Comparison of ENCODE assay signal across 35 cellular contexts in genomic region chr4:10298681-10299080, GRCh38.
A peak's percentile ranks its signal among the peaks of the same experiment; 100 is the strongest.
DNase-seq lines count a peak whose midpoint lies in the region; FAIRE-seq and TF ChIP-seq lines count a peak whose summit lies in the region.
"Had no signal": no experiment of that assay in that cellular context is flagged by ENCODE, and none has a peak within 500 bp of the region (broad histone marks: within the 10 kb centered on the region; RNA-seq: fewer than 3 reads in every experiment).

No MANE protein-coding gene starts in this region.

- no peak overlapping the region for H2BK12ac ChIP-seq in H1 (ENCODE audit: low read depth, low read length)
- H2BK12ac ChIP-seq in trophoblast cell (ENCODE audit: low read length), result peak overlapping the region; percentile 52

- no peak for FAIRE-seq in H1 (lab: Jason Lieb, UNC)
- FAIRE-seq: A204.1, A549, D721Med had no signal

- no peaks in the 10 kb centered on the region for H3K9me2 ChIP-seq in MM.1S (replicated peaks; ENCODE audit: insufficient read depth, low read length)

- H3F3A ChIP-seq in smooth muscle cell (ENCODE audit: low read depth), result peaks cover 16% of the 10 kb centered on the region
- H3F3A ChIP-seq in MM.1S (ENCODE audit: insufficient read depth, low read length), result no peaks in the 10 kb centered on the region

- H3K4ac ChIP-seq in H1 (replicated peaks; ENCODE audit: insufficient read length, low read depth, low read length) (no peak overlapping the region), trophoblast cell (ENCODE audit: low read depth, low read length) (no peak overlapping the region)

- H3K27me3 ChIP-seq in H1 (replicated peaks in 1 of 4; ENCODE audit: control insufficient read depth in 3 of 4, extremely low read depth in 1 of 4, insufficient read depth in 3 of 4, low read length in 3 of 4), result peaks cover 0 to 1% (median 0%) of the 10 kb centered on the region in 4 experiments; a peak in 1 of 7 replicates
- H3K27me3 ChIP-seq in trophoblast cell (ENCODE audit: insufficient read depth, low read length), result no peaks in the 10 kb centered on the region
- H3K27me3 ChIP-seq in smooth muscle cell (ENCODE audit: low read depth), result no peaks in the 10 kb centered on the region
- H3K27me3 ChIP-seq in MM.1S (replicated peaks; ENCODE audit: insufficient read depth, low read length), result no peaks in the 10 kb centered on the region
- H3K27me3 ChIP-seq: BE2C; BLaER1; BLaER1 treated with 17β-estradiol and CSF1 and Interleukin-3, amounts not matched to agents 10 nM and 100 nM had no signal

- H3K27ac ChIP-seq in H1 (ENCODE audit: low read depth, low read length), result no peak overlapping the region
- H3K27ac ChIP-seq in trophoblast cell (ENCODE audit: low read depth, low read length), result peak overlapping the region; percentile 93
- peak overlapping the region; percentile 41 for H3K27ac ChIP-seq in smooth muscle cell (ENCODE audit: low read depth)
- H3K27ac ChIP-seq in MM.1S (ENCODE audit: low read length), result no peak overlapping the region
- H3K27ac ChIP-seq: 22Rv1; A549; BLaER1; BLaER1 treated with 17β-estradiol and CSF1 and Interleukin-3, amounts not matched to agents 10 nM and 100 nM; C4-2B had no signal

- H4K91ac ChIP-seq in H1 (replicated peaks; ENCODE audit: insufficient read length, low read length) (no peak overlapping the region), trophoblast cell (ENCODE audit: low read depth, low read length) (peak overlapping the region; percentile 21)

- 92% methylated on average over 3 of the region's 3 CpGs; no CpG with 5 or more reads in 1 of the 2 experiments for WGBS in H1 (ENCODE audit: extremely low coverage in 1 of 2, insufficient coverage in 1 of 2, insufficient read length in 1 of 2, insufficient replicate concordance in 2 of 2, low coverage in 1 of 2, low lambda C conversion rate in 2 of 2, missing lambda C conversion rate in 1 of 2), 2 experiments
- WGBS in trophoblast cell (ENCODE audit: extremely low coverage, insufficient coverage, insufficient read length), result no CpG with 5 or more reads among the region's 3 CpGs
- 83% methylated on average over 3 of the region's 3 CpGs for WGBS in smooth muscle cell (ENCODE audit: low lambda C conversion rate)

- H2BK120ac ChIP-seq in H1 (replicated peaks; ENCODE audit: low read depth, low read length) (no peak overlapping the region), trophoblast cell (ENCODE audit: insufficient read depth, low read length, poor library complexity) (peak overlapping the region; percentile 39)

- POLR2A ChIA-PET in H1 (lab: Charles Lee; ENCODE audit: partially characterized antibody), result interaction anchor here (0.7 kb wide), 1 partner anchor 48 kb away, joined by 4 read pairs; no protein-coding TSS in a partner anchor

- TF ChIP-seq POLR2A in H1 (IDR thresholded peaks at IDR 0.05; ENCODE audit: control extremely low read depth in 1 of 2, low read depth in 2 of 2, low read length in 2 of 2), result no peak

- H3K56ac ChIP-seq in H1 (replicated peaks; ENCODE audit: insufficient read length, low read depth, low read length), result no peak overlapping the region

- H2BK15ac ChIP-seq in H1 (ENCODE audit: low read length), result no peak overlapping the region

- H3K4me1 ChIP-seq in H1 (replicated peaks in 1 of 4; ENCODE audit: control insufficient read depth in 3 of 4, insufficient read depth in 4 of 4, low read length in 3 of 4) (peaks cover 0 to 13% (median 4%) of the 10 kb centered on the region in 4 experiments; a peak in 4 of 7 replicates), trophoblast cell (ENCODE audit: control insufficient read depth in 1 of 2, insufficient read depth in 2 of 2, low read length in 2 of 2) (peaks cover 6 to 25% of the 10 kb centered on the region in 2 experiments), smooth muscle cell (ENCODE audit: low read depth) (peaks cover 34% of the 10 kb centered on the region), MM.1S (ENCODE audit: low read length) (no peaks in the 10 kb centered on the region)
- H3K4me1 ChIP-seq: A549, BE2C, Caco-2 had no signal

- H3K36me3 ChIP-seq in H1 (ENCODE audit: control insufficient read depth in 2 of 4, insufficient read depth in 4 of 4, low read length in 3 of 4) (no peaks in the 10 kb centered on the region), trophoblast cell (ENCODE audit: control insufficient read depth in 1 of 2, insufficient read depth in 2 of 2, low read length in 2 of 2) (no peaks in the 10 kb centered on the region), smooth muscle cell (ENCODE audit: low read depth) (no peaks in the 10 kb centered on the region), MM.1S (replicated peaks; ENCODE audit: insufficient read depth, low read length) (no peaks in the 10 kb centered on the region)
- H3K36me3 ChIP-seq: BE2C; BLaER1; BLaER1 treated with 17β-estradiol and CSF1 and Interleukin-3, amounts not matched to agents 10 nM and 100 nM had no signal

- no peak overlapping the region for H2BK5ac ChIP-seq in H1 (ENCODE audit: low read depth, low read length)
- peak overlapping the region; percentile 8 for H2BK5ac ChIP-seq in trophoblast cell (ENCODE audit: low read depth, low read length, poor library complexity)

- DNase-seq in H1 (ENCODE audit: low read depth in 1 of 2, low spot score in 2 of 2) (no peak), trophoblast cell (peak; percentile 78 to 87), retina (peak; percentile 19), smooth muscle cell (lab: John Stamatoyannopoulos, UW; ENCODE audit: unreplicated experiment) (no peak), NAMALWA (ENCODE audit: low spot score) (no peak), MM.1S (no peak), anterior cingulate cortex (lab: John Stamatoyannopoulos, UW) (no peak), HuH-7 (ENCODE audit: low spot score) (no peak)
- DNase-seq: 8988T; ACHN; AML-193; BE2C; C1 segment of cervical spinal cord; Caco-2; Calu3; CD4-positive, alpha-beta memory T cell; CD4-positive, alpha-beta T cell; CD4-positive, CD25-positive, alpha-beta regulatory T cell; CD8-positive, alpha-beta memory T cell; CD8-positive, alpha-beta T cell; COR-L47; DMS 273 treated with DMSO at 0.1 percent for 48 hours; DMS153; DMS53; DMS79; DMS79 treated with DMSO at 0.1 percent for 48 hours; DND-41; EL had no signal

- no peaks in the 10 kb centered on the region for H4K20me1 ChIP-seq in H1 (replicated peaks in 1 of 2; ENCODE audit: control insufficient read depth in 1 of 2, insufficient read depth in 2 of 2, low read length in 2 of 2)
- no peaks in the 10 kb centered on the region for H4K20me1 ChIP-seq in smooth muscle cell (ENCODE audit: low read depth)
- no peaks in the 10 kb centered on the region for H4K20me1 ChIP-seq in MM.1S (ENCODE audit: insufficient read depth, low read length)
- H4K20me1 ChIP-seq: BLaER1; BLaER1 treated with 17β-estradiol and CSF1 and Interleukin-3, amounts not matched to agents 10 nM and 100 nM had no signal

- no peak overlapping the region for H4K5ac ChIP-seq in H1 (ENCODE audit: insufficient read length, low read depth, low read length)

- H3K79me2 ChIP-seq in H1 (ENCODE audit: control insufficient read depth in 1 of 2, insufficient read depth in 2 of 2, low read length in 2 of 2) (no peaks in the 10 kb centered on the region), trophoblast cell (ENCODE audit: control insufficient read depth, insufficient read depth, low read length, poor library complexity) (no peaks in the 10 kb centered on the region), smooth muscle cell (ENCODE audit: low read depth) (no peaks in the 10 kb centered on the region), MM.1S (ENCODE audit: low read length) (no peaks in the 10 kb centered on the region)

- no peak overlapping the region for H3K18ac ChIP-seq in H1 (ENCODE audit: extremely low read depth, low read length)
- no peak overlapping the region for H3K18ac ChIP-seq in trophoblast cell (ENCODE audit: low read length)

- TF ChIP-seq EP300 in H1 (IDR thresholded peaks at IDR 0.05; ENCODE audit: borderline replicate concordance in 1 of 2, low read depth in 2 of 2, low read length in 2 of 2), result no peak

- H3K9ac ChIP-seq in H1 (replicated peaks in 1 of 4; ENCODE audit: extremely low read depth in 1 of 4, low read depth in 3 of 4, low read length in 3 of 4), result no peak overlapping the region
- H3K9ac ChIP-seq in trophoblast cell (ENCODE audit: low read length), result no peak overlapping the region
- H3K9ac ChIP-seq in smooth muscle cell (ENCODE audit: low read depth), result no peak overlapping the region
- no peak overlapping the region for H3K9ac ChIP-seq in MM.1S (ENCODE audit: low read length)
- H3K9ac ChIP-seq: BLaER1; BLaER1 treated with 17β-estradiol and CSF1 and Interleukin-3, amounts not matched to agents 10 nM and 100 nM had no signal

- no peak overlapping the region for H3K4me3 ChIP-seq in H1 (ENCODE audit: extremely low read depth in 1 of 4, insufficient read depth in 2 of 4, low read depth in 3 of 4, low read length in 4 of 4)
- no peak overlapping the region for H3K4me3 ChIP-seq in trophoblast cell (ENCODE audit: low read depth, low read length)
- no peak overlapping the region for H3K4me3 ChIP-seq in smooth muscle cell
- H3K4me3 ChIP-seq in MM.1S (ENCODE audit: low read length), result no peak overlapping the region
- H3K4me3 ChIP-seq: A549; BLaER1; BLaER1 treated with 17β-estradiol and CSF1 and Interleukin-3, amounts not matched to agents 10 nM and 100 nM had no signal

- no peaks in the 10 kb centered on the region for H3K9me3 ChIP-seq in H1 (ENCODE audit: insufficient read depth in 2 of 2, low read depth in 1 of 2, low read length in 1 of 2)
- H3K9me3 ChIP-seq in trophoblast cell (ENCODE audit: insufficient read depth, low read depth, low read length), result no peaks in the 10 kb centered on the region
- H3K9me3 ChIP-seq in smooth muscle cell (replicated peaks; ENCODE audit: low read depth), result no peaks in the 10 kb centered on the region
- no peaks in the 10 kb centered on the region for H3K9me3 ChIP-seq in MM.1S (replicated peaks; ENCODE audit: insufficient read depth, low read length)
- H3K9me3 ChIP-seq: A549; BE2C; BLaER1; BLaER1 treated with 17β-estradiol and CSF1 and Interleukin-3, amounts not matched to agents 10 nM and 100 nM; Caco-2 had no signal

- H2BK20ac ChIP-seq in H1 (ENCODE audit: low read length), result no peak overlapping the region

- CTCF ChIA-PET in H1 (lab: Charles Lee; ENCODE audit: partially characterized antibody), result interaction anchor here (1.1 to 2.1 kb wide), 8 partner anchors 10 to 157 kb away, joined by 3 to 6 read pairs (median 4); no protein-coding TSS in a partner anchor

- no peak for TF ChIP-seq CTCF in H1 (IDR thresholded peaks at IDR 0.05; ENCODE audit: control extremely low read depth in 1 of 3, insufficient read depth in 1 of 3, low read depth in 1 of 3, low read length in 3 of 3)
- TF ChIP-seq CTCF in smooth muscle cell (IDR thresholded peaks at IDR 0.05; ENCODE audit: borderline replicate concordance, insufficient read depth, poor library complexity, severe bottlenecking), result no peak
- TF ChIP-seq CTCF in MM.1S (IDR thresholded peaks at IDR 0.05; ENCODE audit: low read length), result no peak

- H2AFZ ChIP-seq in H1 (ENCODE audit: low read length), result peak overlapping the region; percentile 58; the same call in 1 of the 2 replicates
- H2AFZ ChIP-seq in trophoblast cell (ENCODE audit: insufficient read depth, low read length, poor library complexity), result no peak overlapping the region
- no peak overlapping the region for H2AFZ ChIP-seq in smooth muscle cell (ENCODE audit: low read depth)
- no peak overlapping the region for H2AFZ ChIP-seq in MM.1S (ENCODE audit: low read length)

- H3K79me1 ChIP-seq in H1 (ENCODE audit: low read depth, low read length) (no peaks in the 10 kb centered on the region), trophoblast cell (ENCODE audit: low read length) (peaks cover 22% of the 10 kb centered on the region)

- no peak for TF ChIP-seq RAD21 in H1 (IDR thresholded peaks at IDR 0.05 in 1 of 2, conservative IDR thresholded peaks at IDR 0.05 in 1 of 2; ENCODE audit: low read depth in 2 of 2, low read length in 2 of 2)

- no peak overlapping the region for H4K8ac ChIP-seq in H1 (ENCODE audit: extremely low read depth, insufficient read depth, low read length)
- no peak overlapping the region for H4K8ac ChIP-seq in trophoblast cell (ENCODE audit: low read depth, low read length)

- H4K12ac ChIP-seq in trophoblast cell (ENCODE audit: low read depth, low read length), result no peak overlapping the region

- H2AK5ac ChIP-seq in H1 (ENCODE audit: low read depth, low read length), result no peak overlapping the region
- H2AK5ac ChIP-seq in trophoblast cell (ENCODE audit: low read length), result no peak overlapping the region

- no peak overlapping the region for H3K23ac ChIP-seq in H1 (ENCODE audit: insufficient read length)
- no peak overlapping the region for H3K23ac ChIP-seq in trophoblast cell (ENCODE audit: low read length)

- H3K14ac ChIP-seq in H1 (ENCODE audit: insufficient read length) (no peak overlapping the region), trophoblast cell (ENCODE audit: low read length) (peak overlapping the region; percentile 12)

- no peaks in the 10 kb centered on the region for H3K23me2 ChIP-seq in H1 (ENCODE audit: low read depth, low read length)

- H3K4me2 ChIP-seq in H1 (ENCODE audit: insufficient read depth in 1 of 2, low read depth in 2 of 2, low read length in 2 of 2) (no peak overlapping the region), trophoblast cell (ENCODE audit: low read length) (no peak overlapping the region), smooth muscle cell (no peak overlapping the region), MM.1S (ENCODE audit: low read depth, low read length) (no peak overlapping the region)
- H3K4me2 ChIP-seq: A549; BLaER1; BLaER1 treated with 17β-estradiol and CSF1 and Interleukin-3, amounts not matched to agents 10 nM and 100 nM had no signal

Comparison
In these comparisons a context has a peak if more than half of its experiments do, and no peak if none do; other contexts are left out.
1. DNase-seq: peak in trophoblast cell (2 of 2) and retina (single experiment); none in H1 (0 of 2), smooth muscle cell (single experiment), NAMALWA (single experiment), MM.1S (single experiment), anterior cingulate cortex (0 of 58) and HuH-7 (single experiment).
2. H3K27ac ChIP-seq: peak in trophoblast cell (single experiment) and smooth muscle cell (single experiment); none in H1 (single experiment) and MM.1S (single experiment).